ENCODE assay signal across 31 cellular contexts in genomic region chr15:73792429-73792828, GRCh38. TPM values are rescaled to one million over a fixed set of nuclear protein-coding genes. Genes with fewer than 3 reads are reported as not detected.
A peak's percentile ranks its signal among the peaks of the same experiment; 100 is the strongest.
DNase-seq lines count a peak whose midpoint lies in the region; ATAC-seq, FAIRE-seq and TF ChIP-seq lines count a peak whose summit lies in the region.
"Had no signal": no experiment of that assay in that cellular context is flagged by ENCODE, and none has a peak within 500 bp of the region (broad histone marks: within the 10 kb centered on the region; RNA-seq: fewer than 3 reads in every experiment).

No MANE protein-coding gene starts in this region.

- WGBS in H1 (ENCODE audit: extremely low coverage in 1 of 2, insufficient coverage in 1 of 2, insufficient read length in 1 of 2, insufficient replicate concordance in 2 of 2, low coverage in 1 of 2, low lambda C conversion rate in 2 of 2, missing lambda C conversion rate in 1 of 2), 2 experiments = 86% methylated on average over 7 of the region's 7 CpGs; no CpG with 5 or more reads in 1 of the 2 experiments

- TF ChIP-seq CTCF in H1 (IDR thresholded peaks at IDR 0.05; ENCODE audit: control extremely low read depth in 1 of 3, insufficient read depth in 1 of 3, low read depth in 1 of 3, low read length in 3 of 3) = no peak
- no peak for TF ChIP-seq CTCF in progenitor cell of endocrine pancreas (IDR thresholded peaks at IDR 0.05; ENCODE audit: unreplicated experiment)

- H2BK20ac ChIP-seq in H1 (ENCODE audit: low read length) = no peak overlapping the region

- no peaks in the 10 kb centered on the region for H3K79me1 ChIP-seq in H1 (ENCODE audit: low read depth, low read length)

- H3K23me2 ChIP-seq in H1 (ENCODE audit: low read depth, low read length) = no peaks in the 10 kb centered on the region

- no peak overlapping the region for H4K5ac ChIP-seq in H1 (ENCODE audit: insufficient read length, low read depth, low read length)

- H3K4me2 ChIP-seq in H1 (ENCODE audit: insufficient read depth in 1 of 2, low read depth in 2 of 2, low read length in 2 of 2) = no peak overlapping the region
- H3K4me2 ChIP-seq: smooth muscle cell had no signal

- H2BK12ac ChIP-seq in H1 (ENCODE audit: low read depth, low read length) = no peak overlapping the region

- no peak overlapping the region for H2BK5ac ChIP-seq in H1 (ENCODE audit: low read depth, low read length)

- TF ChIP-seq RAD21 in H1 (IDR thresholded peaks at IDR 0.05 in 1 of 2, conservative IDR thresholded peaks at IDR 0.05 in 1 of 2; ENCODE audit: low read depth in 2 of 2, low read length in 2 of 2) = no peak

- no peak for ATAC-seq in naive thymus-derived CD8-positive, alpha-beta T cell
- ATAC-seq in GM21423 (IDR thresholded peaks at IDR 0.05; ENCODE audit: unreplicated experiment) = no peak
- ATAC-seq: activated CD8-positive, alpha-beta T cell treated with anti-CD3 and anti-CD28 coated beads for 36 hours; GM12878; PC-3; stimulated activated naive CD8-positive, alpha-beta T cell treated with anti-CD3 and anti-CD28 coated beads, Interleukin-15, Interleukin-2, amounts not matched to agents 100 U/mL and 50 U/mL, for 24 hours; upper lobe of right lung had no signal

- H3K27me3 Mint-ChIP-seq in progenitor cell of endocrine pancreas = peaks cover 8% of the 10 kb centered on the region
- H3K27me3 Mint-ChIP-seq in naive thymus-derived CD8-positive, alpha-beta T cell = peaks cover 0 to 16% (median 3%) of the 10 kb centered on the region in 5 donors
- H3K27me3 Mint-ChIP-seq: activated CD8-positive, alpha-beta T cell treated with anti-CD3 and anti-CD28 coated beads for 36 hours had no signal

- peak overlapping the region; percentile 34 for H4K91ac ChIP-seq in H1 (replicated peaks; ENCODE audit: insufficient read length, low read length)

- H2BK15ac ChIP-seq in H1 (ENCODE audit: low read length) = no peak overlapping the region

- H3K56ac ChIP-seq in H1 (replicated peaks; ENCODE audit: insufficient read length, low read depth, low read length) = no peak overlapping the region

- H2AFZ ChIP-seq in H1 (ENCODE audit: low read length) = no peak overlapping the region

- H3K4me1 Mint-ChIP-seq in progenitor cell of endocrine pancreas (ENCODE audit: low read depth) = peaks cover 4% of the 10 kb centered on the region
- H3K4me1 Mint-ChIP-seq in naive thymus-derived CD8-positive, alpha-beta T cell = no peaks in the 10 kb centered on the region
- H3K4me1 Mint-ChIP-seq: activated naive CD4-positive, alpha-beta T cell treated with anti-CD3 and anti-CD28 coated beads, Interleukin-2, amount 50 U/mL, for 24 hours had no signal

- no peaks in the 10 kb centered on the region for H3K36me3 Mint-ChIP-seq in progenitor cell of endocrine pancreas (ENCODE audit: insufficient read depth)
- no peaks in the 10 kb centered on the region for H3K36me3 Mint-ChIP-seq in naive thymus-derived CD8-positive, alpha-beta T cell
- H3K36me3 Mint-ChIP-seq: activated naive CD4-positive, alpha-beta T cell treated with anti-CD3 and anti-CD28 coated beads, Interleukin-2, amount 50 U/mL, for 24 hours had no signal

- H2BK120ac ChIP-seq in H1 (replicated peaks; ENCODE audit: low read depth, low read length) = no peak overlapping the region

- H4K8ac ChIP-seq in H1 (ENCODE audit: extremely low read depth, insufficient read depth, low read length) = no peak overlapping the region

- no peaks in the 10 kb centered on the region for H4K20me1 ChIP-seq in H1 (replicated peaks in 1 of 2; ENCODE audit: control insufficient read depth in 1 of 2, insufficient read depth in 2 of 2, low read length in 2 of 2)

- H3K4me3 ChIP-seq in H1 (ENCODE audit: extremely low read depth in 1 of 4, insufficient read depth in 2 of 4, low read depth in 3 of 4, low read length in 4 of 4) = no peak overlapping the region
- H3K4me3 ChIP-seq: dorsolateral prefrontal cortex, esophagus squamous epithelium, GM12878, smooth muscle cell, upper lobe of right lung had no signal

- no peak for TF ChIP-seq POLR2A in H1 (IDR thresholded peaks at IDR 0.05; ENCODE audit: control extremely low read depth in 1 of 2, low read depth in 2 of 2, low read length in 2 of 2)

- POLR2A ChIA-PET in H1 (lab: Charles Lee; ENCODE audit: partially characterized antibody) = no interaction called here
- POLR2A ChIA-PET in naive thymus-derived CD8-positive, alpha-beta T cell (lab: Charles Lee) = no interaction called here

- H3K79me2 ChIP-seq in H1 (ENCODE audit: control insufficient read depth in 1 of 2, insufficient read depth in 2 of 2, low read length in 2 of 2) = no peaks in the 10 kb centered on the region

- CTCF ChIA-PET in H1 (lab: Charles Lee; ENCODE audit: partially characterized antibody) = interaction anchor here (0.7 to 2.6 kb wide), 6 partner anchors 10 to 88 kb away, joined by 3 to 13 read pairs (median 5); no protein-coding TSS in a partner anchor

- H3K18ac ChIP-seq in H1 (ENCODE audit: extremely low read depth, low read length) = no peak overlapping the region

- no peak overlapping the region for H3K27ac ChIP-seq in H1 (ENCODE audit: low read depth, low read length)
- H3K27ac ChIP-seq: dorsolateral prefrontal cortex, esophagus squamous epithelium, HL-60, upper lobe of right lung had no signal

- H3K4me3 Mint-ChIP-seq in progenitor cell of endocrine pancreas (ENCODE audit: low read depth) = no peak overlapping the region
- H3K4me3 Mint-ChIP-seq in naive thymus-derived CD8-positive, alpha-beta T cell = no peak overlapping the region
- H3K4me3 Mint-ChIP-seq: activated CD8-positive, alpha-beta T cell treated with anti-CD3 and anti-CD28 coated beads for 36 hours; activated naive CD4-positive, alpha-beta T cell treated with anti-CD3 and anti-CD28 coated beads, Interleukin-2, amount 50 U/mL, for 24 hours; nephron progenitor cell had no signal

- no peaks in the 10 kb centered on the region for H3K36me3 ChIP-seq in H1 (ENCODE audit: control insufficient read depth in 2 of 4, insufficient read depth in 4 of 4, low read length in 3 of 4)
- H3K36me3 ChIP-seq: esophagus squamous epithelium, upper lobe of right lung had no signal

- TF ChIP-seq EP300 in H1 (IDR thresholded peaks at IDR 0.05; ENCODE audit: borderline replicate concordance in 1 of 2, low read depth in 2 of 2, low read length in 2 of 2) = no peak

- DNase-seq in DMS53 (lab: John Stamatoyannopoulos, UW) = peak; percentile 3
- DNase-seq in DMS53 treated with DMSO at 0.1 percent for 48 hours (lab: John Stamatoyannopoulos, UW; ENCODE audit: unreplicated experiment) = no peak
- peak; percentile 10 for DNase-seq in NAMALWA (ENCODE audit: low spot score)
- no peak for DNase-seq in H1 (ENCODE audit: low read depth in 1 of 2, low spot score in 2 of 2)
- DNase-seq in progenitor cell of endocrine pancreas (ENCODE audit: low spot score, unreplicated experiment) = no peak
- DNase-seq in naive thymus-derived CD8-positive, alpha-beta T cell = no peak
- no peak for DNase-seq in NCI-H1436 treated with DMSO at 0.1 percent for 48 hours (lab: John Stamatoyannopoulos, UW)
- DNase-seq: 8988T; activated CD8-positive, alpha-beta T cell treated with anti-CD3 and anti-CD28 coated beads for 36 hours; Caco-2; dorsolateral prefrontal cortex; esophagus squamous epithelium; foreskin melanocyte; H7; hippocampal formation; mammary epithelial cell; NCI-H1436; nephron progenitor cell; PC-3; SHP77 treated with DMSO at 0.1 percent for 48 hours; stimulated activated CD4-positive, alpha-beta T cell treated with anti-CD3 and anti-CD28 coated beads, Interleukin-1b, Interleukin-23, amount 100 ng/mL, for 48 hours; stimulated activated naive CD8-positive, alpha-beta T cell treated with anti-CD3 and anti-CD28 coated beads, Interleukin-15, Interleukin-2, amounts not matched to agents 100 U/mL and 50 U/mL, for 24 hours; T-helper 2 cell; upper lobe of right lung had no signal

- no peak overlapping the region; the same call in 1 of the 2 replicates for H2AK5ac ChIP-seq in H1 (ENCODE audit: low read depth, low read length)

- no peaks in the 10 kb centered on the region for H3K9me3 ChIP-seq in H1 (ENCODE audit: insufficient read depth in 2 of 2, low read depth in 1 of 2, low read length in 1 of 2)
- H3K9me3 ChIP-seq: Caco-2, esophagus squamous epithelium, upper lobe of right lung had no signal

- H3K9me3 Mint-ChIP-seq in progenitor cell of endocrine pancreas (ENCODE audit: low read depth) = no peaks in the 10 kb centered on the region
- H3K9me3 Mint-ChIP-seq in naive thymus-derived CD8-positive, alpha-beta T cell = no peaks in the 10 kb centered on the region
- H3K9me3 Mint-ChIP-seq: activated CD8-positive, alpha-beta T cell treated with anti-CD3 and anti-CD28 coated beads for 36 hours; activated naive CD4-positive, alpha-beta T cell treated with anti-CD3 and anti-CD28 coated beads, Interleukin-2, amount 50 U/mL, for 24 hours; activated T-helper 2 cell treated with anti-CD3 and anti-CD28 coated beads, Interferon-gamma antibody, Interleukin-2, Interleukin-4, amounts not matched to agents 10 μg/mL and 5 μg/mL and 100 μg/mL, durations not matched to agents 14 hours and 24 hours and 36 hours; nephron progenitor cell had no signal

- FAIRE-seq in H1 (lab: Jason Lieb, UNC) = no peak
- FAIRE-seq: endometrium, GM12878 had no signal

- H3K4me1 ChIP-seq in H1 (replicated peaks in 1 of 4; ENCODE audit: control insufficient read depth in 3 of 4, insufficient read depth in 4 of 4, low read length in 3 of 4) = peaks cover 6 to 9% (median 7%) of the 10 kb centered on the region in 4 experiments
- H3K4me1 ChIP-seq: Caco-2, esophagus squamous epithelium, upper lobe of right lung had no signal

- peaks cover 0 to 2% (median 0%) of the 10 kb centered on the region in 4 experiments; a peak in 2 of 7 replicates for H3K27me3 ChIP-seq in H1 (replicated peaks in 1 of 4; ENCODE audit: control insufficient read depth in 3 of 4, extremely low read depth in 1 of 4, insufficient read depth in 3 of 4, low read length in 3 of 4)
- H3K27me3 ChIP-seq: esophagus squamous epithelium, upper lobe of right lung had no signal

- H3K27ac Mint-ChIP-seq in progenitor cell of endocrine pancreas = peak overlapping the region; percentile 76
- peak overlapping the region in 1 of 10 donors; percentile 63 for H3K27ac Mint-ChIP-seq in naive thymus-derived CD8-positive, alpha-beta T cell
- H3K27ac Mint-ChIP-seq: activated CD8-positive, alpha-beta T cell treated with anti-CD3 and anti-CD28 coated beads for 36 hours; activated naive CD4-positive, alpha-beta T cell treated with anti-CD3 and anti-CD28 coated beads, Interleukin-2, amount 50 U/mL, for 24 hours; activated T-helper 2 cell treated with anti-CD3 and anti-CD28 coated beads, Interferon-gamma antibody, Interleukin-2, Interleukin-4, amounts not matched to agents 10 μg/mL and 5 μg/mL and 100 μg/mL, durations not matched to agents 14 hours and 24 hours and 36 hours; nephron progenitor cell had no signal

- no peak overlapping the region for H3K14ac ChIP-seq in H1 (ENCODE audit: insufficient read length)

- H3K9ac ChIP-seq in H1 (replicated peaks in 1 of 4; ENCODE audit: extremely low read depth in 1 of 4, low read depth in 3 of 4, low read length in 3 of 4) = no peak overlapping the region

- H3K23ac ChIP-seq in H1 (ENCODE audit: insufficient read length) = no peak overlapping the region

- H3K4ac ChIP-seq in H1 (replicated peaks; ENCODE audit: insufficient read length, low read depth, low read length) = no peak overlapping the region

RNA-seq across cellular contexts. Expression of gene INSYN1, which starts 39.3 kb away (rescaled TPM):
- total RNA-seq in H1 (2021; fragmentation: NEBNext Ultra II Directional; extraction: Animal tissue kit (Norgen Biotek cat#: 25700)) = 10.2 and 13.1 TPM in 2 replicates
- 7.2 and 11.6 TPM in 2 replicates for polyA plus RNA-seq in H1 (2011; rRNA removed)
- polyA plus RNA-seq in H1 (2011; cell fraction: cytosol; rRNA removed) = 12.0 TPM
- polyA plus RNA-seq in H1 (2011; cell fraction: nucleus; rRNA removed) = 50.9 TPM
- 4.2 to 8.2 TPM (median 6.5 TPM) in 4 replicates for polyA plus RNA-seq in H1 (2012, experiment 1 of 2)
- 4.0 TPM for polyA plus RNA-seq in H1 (2012, experiment 2 of 2)
- polyA plus RNA-seq in H1 (2013, experiment 1 of 2) = 6.3 TPM
- 6.0 TPM for polyA plus RNA-seq in H1 (2013, experiment 2 of 2)
- 2.1 and 2.9 TPM in 2 replicates for polyA minus RNA-seq in H1 (2011; rRNA and poly(A)+ RNA removed)
- polyA minus RNA-seq in H1 (2011; cell fraction: cytosol; rRNA and poly(A)+ RNA removed) = 3.2 TPM
- polyA minus RNA-seq in H1 (2011; cell fraction: nucleus; rRNA and poly(A)+ RNA removed) = 2.9 TPM
- 3.7 and 4.5 TPM in 2 replicates for total RNA-seq in progenitor cell of endocrine pancreas
- not detected for total RNA-seq in naive thymus-derived CD8-positive, alpha-beta T cell
- not detected for polyA plus RNA-seq in naive thymus-derived CD8-positive, alpha-beta T cell
- total RNA-seq: activated CD8-positive, alpha-beta T cell treated with anti-CD3 and anti-CD28 coated beads for 36 hours; activated T-helper 2 cell treated with anti-CD3 and anti-CD28 coated beads, Interferon-gamma antibody, Interleukin-2, Interleukin-4, amounts not matched to agents 10 μg/mL and 5 μg/mL and 100 μg/mL, durations not matched to agents 14 hours and 24 hours and 36 hours; GM12878; PC-3 had no signal
- polyA plus RNA-seq: GM12878 had no signal

Comparison
In these comparisons a context has a peak if more than half of its experiments do, and no peak if none do; other contexts are left out.
1. DNase-seq: peak in DMS53 (single experiment) and NAMALWA (single experiment); none in DMS53 treated with DMSO at 0.1 percent for 48 hours (single experiment), H1 (0 of 2), progenitor cell of endocrine pancreas (single experiment), naive thymus-derived CD8-positive, alpha-beta T cell (0 of 10) and NCI-H1436 treated with DMSO at 0.1 percent for 48 hours (single experiment).